Comparison of ENCODE assay signal across 21 cellular contexts in the genomic region with DNA sequence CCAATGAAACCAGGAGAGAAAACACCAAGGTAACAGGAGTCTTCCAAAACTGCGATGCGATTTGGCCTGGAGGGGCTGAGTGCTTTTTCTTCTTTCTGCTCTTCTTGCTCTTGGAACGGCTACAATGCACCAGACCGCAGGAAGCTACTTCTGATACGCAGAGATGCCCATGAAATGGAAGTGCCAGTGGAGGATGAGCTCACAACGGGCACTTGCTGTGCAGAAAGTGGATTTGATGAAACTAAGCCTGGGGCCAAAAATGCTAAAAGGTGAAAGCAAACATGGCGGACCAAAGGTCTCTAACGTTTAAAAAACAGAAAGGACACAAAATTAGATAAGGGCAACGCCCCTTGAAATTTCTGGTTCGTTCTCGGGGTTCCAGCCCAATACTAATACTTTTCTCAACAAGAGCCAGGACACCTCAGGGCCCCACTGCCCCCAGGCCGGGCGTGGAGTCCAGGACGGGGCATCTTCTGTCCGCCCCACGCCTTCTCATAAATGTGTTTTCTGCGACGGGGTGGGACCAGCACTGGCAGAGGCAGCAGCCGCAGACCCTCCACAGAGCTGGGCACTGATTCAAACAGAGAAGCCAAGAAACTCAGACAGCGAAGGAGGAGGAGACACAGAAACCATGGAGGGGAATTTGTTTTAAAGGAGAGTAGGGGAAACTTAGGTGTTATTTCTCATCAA.
A peak's percentile ranks its signal among the peaks of the same experiment; 100 is the strongest.
DNase-seq lines count a peak whose midpoint lies in the region; ATAC-seq and TF ChIP-seq lines count a peak whose summit lies in the region.
"Had no signal": no experiment of that assay in that cellular context is flagged by ENCODE, and none has a peak within 500 bp of the region (broad histone marks: within the 10 kb centered on the region; RNA-seq: fewer than 3 reads in every experiment).

No MANE protein-coding gene starts in this region.

- H4K12ac ChIP-seq in trophoblast cell (ENCODE audit: low read depth, low read length), result no peak overlapping the region

- no peaks in the 10 kb centered on the region for H3K79me2 ChIP-seq in trophoblast cell (ENCODE audit: control insufficient read depth, insufficient read depth, low read length, poor library complexity)

- no peak overlapping the region for H3K9ac ChIP-seq in trophoblast cell (ENCODE audit: low read length)

- DNase-seq in Right ventricle myocardium inferior (ENCODE audit: missing footprints) (peak; percentile 30), right atrium auricular region (ENCODE audit: low spot score) (no peak), astrocyte of the hippocampus (ENCODE audit: low read depth, low spot score) (peak; percentile 29), left ventricle myocardium inferior (peak; percentile 4), spleen (peak; percentile 41), trophoblast cell (no peak)
- DNase-seq: C1 segment of cervical spinal cord, DMS153, GDM1, KG1, MV-4-11, NCI-H1105 treated with DMSO at 0.1 percent for 48 hours, NCI-H2081, NCI-H2171, NCI-H526, OCI-M1, SHP77 treated with DMSO at 0.1 percent for 48 hours had no signal

- no peak overlapping the region for H2AK5ac ChIP-seq in trophoblast cell (ENCODE audit: low read length)

- TF ChIP-seq CTCF in right atrium auricular region (IDR thresholded peaks at IDR 0.05) (no peak), left ventricle myocardium inferior (IDR thresholded peaks at IDR 0.05; ENCODE audit: borderline replicate concordance) (no peak), spleen (IDR thresholded peaks at IDR 0.05 in 8 of 11, conservative IDR thresholded peaks at IDR 0.05 in 3 of 11) (no peak)

- no peak for TF ChIP-seq POLR2A in spleen (IDR thresholded peaks at IDR 0.05)

- no peak overlapping the region for H2BK5ac ChIP-seq in trophoblast cell (ENCODE audit: low read depth, low read length, poor library complexity)

- H3K9me3 ChIP-seq in right atrium auricular region (no peaks in the 10 kb centered on the region), left ventricle myocardium inferior (replicated peaks) (no peaks in the 10 kb centered on the region), spleen (no peaks in the 10 kb centered on the region), trophoblast cell (ENCODE audit: insufficient read depth, low read depth, low read length) (no peaks in the 10 kb centered on the region)

- H2AFZ ChIP-seq in trophoblast cell (ENCODE audit: insufficient read depth, low read length, poor library complexity), result no peak overlapping the region

- no peak overlapping the region for H3K4ac ChIP-seq in trophoblast cell (ENCODE audit: low read depth, low read length)

- no peak overlapping the region for H3K18ac ChIP-seq in trophoblast cell (ENCODE audit: low read length)

- H3K4me1 ChIP-seq in right atrium auricular region, result no peaks in the 10 kb centered on the region
- H3K4me1 ChIP-seq in left ventricle myocardium inferior, result no peaks in the 10 kb centered on the region
- no peaks in the 10 kb centered on the region for H3K4me1 ChIP-seq in spleen
- no peaks in the 10 kb centered on the region for H3K4me1 ChIP-seq in trophoblast cell (ENCODE audit: control insufficient read depth in 1 of 2, insufficient read depth in 2 of 2, low read length in 2 of 2)

- no peak overlapping the region for H2BK120ac ChIP-seq in trophoblast cell (ENCODE audit: insufficient read depth, low read length, poor library complexity)

- no peak overlapping the region for H2BK12ac ChIP-seq in trophoblast cell (ENCODE audit: low read length)

- no peak overlapping the region for H4K8ac ChIP-seq in trophoblast cell (ENCODE audit: low read depth, low read length)

- no peak overlapping the region for H3K4me2 ChIP-seq in trophoblast cell (ENCODE audit: low read length)

- H3K23ac ChIP-seq in trophoblast cell (ENCODE audit: low read length), result no peak overlapping the region

- H3K4me3 ChIP-seq in right atrium auricular region, result no peak overlapping the region
- H3K4me3 ChIP-seq in left ventricle myocardium inferior, result no peak overlapping the region
- H3K4me3 ChIP-seq in spleen, result no peak overlapping the region
- H3K4me3 ChIP-seq in trophoblast cell (ENCODE audit: low read depth, low read length), result no peak overlapping the region
- H3K4me3 ChIP-seq: SK-N-MC had no signal

- H3K27me3 ChIP-seq in right atrium auricular region, result no peaks in the 10 kb centered on the region
- H3K27me3 ChIP-seq in left ventricle myocardium inferior (ENCODE audit: low read depth), result peaks cover 35% of the 10 kb centered on the region
- H3K27me3 ChIP-seq in spleen (replicated peaks in 1 of 7), result peaks cover 0 to 47% (median 10%) of the 10 kb centered on the region in 7 donors
- H3K27me3 ChIP-seq in trophoblast cell (ENCODE audit: insufficient read depth, low read length), result no peaks in the 10 kb centered on the region

- ATAC-seq in Right ventricle myocardium inferior (no peak), HG02610 (IDR thresholded peaks at IDR 0.05; ENCODE audit: unreplicated experiment) (no peak), GM21717 (IDR thresholded peaks at IDR 0.05; ENCODE audit: unreplicated experiment) (no peak)

- intact Hi-C loops in Right ventricle myocardium inferior (cut with DNase I), result no loop called here
- intact Hi-C loops in left ventricle myocardium inferior (cut with micrococcal nuclease), result no loop called here
- intact Hi-C loops in spleen (cut with DNase I; ENCODE audit: low total_unique reads), result no loop called here

- H3K14ac ChIP-seq in trophoblast cell (ENCODE audit: low read length), result no peak overlapping the region

- H3K36me3 ChIP-seq in right atrium auricular region (no peaks in the 10 kb centered on the region), left ventricle myocardium inferior (no peaks in the 10 kb centered on the region), spleen (no peaks in the 10 kb centered on the region), trophoblast cell (ENCODE audit: control insufficient read depth in 1 of 2, insufficient read depth in 2 of 2, low read length in 2 of 2) (no peaks in the 10 kb centered on the region)

- WGBS in spleen, 5 donors, result 84 to 91% (median 88%) methylated on average over 20 of the region's 20 CpGs
- no CpG with 5 or more reads among the region's 20 CpGs for WGBS in trophoblast cell (ENCODE audit: extremely low coverage, insufficient coverage, insufficient read length)

- no peak overlapping the region for H3K27ac ChIP-seq in right atrium auricular region
- no peak overlapping the region for H3K27ac ChIP-seq in left ventricle myocardium inferior (replicated peaks)
- no peak overlapping the region for H3K27ac ChIP-seq in spleen
- H3K27ac ChIP-seq in trophoblast cell (ENCODE audit: low read depth, low read length), result no peak overlapping the region
- H3K27ac ChIP-seq: HL-60, SK-N-MC had no signal

- H4K91ac ChIP-seq in trophoblast cell (ENCODE audit: low read depth, low read length), result no peak overlapping the region

- no peaks in the 10 kb centered on the region for H3K79me1 ChIP-seq in trophoblast cell (ENCODE audit: low read length)

Comparison
In these comparisons a context has a peak if more than half of its experiments do, and no peak if none do; other contexts are left out.
1. DNase-seq: peak in Right ventricle myocardium inferior (single experiment), astrocyte of the hippocampus (single experiment), left ventricle myocardium inferior (single experiment) and spleen (single experiment); none in right atrium auricular region (single experiment) and trophoblast cell (0 of 2).